ENCODE assay signal across 29 cellular contexts in the genomic region with DNA sequence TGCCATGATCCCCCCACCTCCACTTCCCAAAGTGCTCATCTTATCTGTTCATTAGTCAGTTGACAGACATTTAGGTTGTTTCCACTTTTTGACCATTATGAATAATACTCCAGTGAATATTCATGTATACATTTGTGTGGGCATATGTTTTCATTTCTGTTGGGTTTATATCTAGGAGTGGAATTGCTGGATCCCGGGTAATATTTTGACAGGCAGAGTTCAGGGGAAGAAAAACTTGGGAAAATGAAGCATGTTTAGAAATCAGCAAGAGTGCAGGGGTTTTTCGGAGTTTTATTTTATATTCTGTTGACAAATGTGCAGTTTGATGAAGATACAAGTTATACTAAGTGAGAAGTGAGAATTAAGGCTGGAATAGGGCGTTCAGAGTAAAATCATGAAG. TPM values are rescaled to one million over a fixed set of nuclear protein-coding genes. Genes with fewer than 3 reads are reported as not detected.
DNase-seq lines count a peak whose midpoint lies in the region; ATAC-seq and TF ChIP-seq lines count a peak whose summit lies in the region.
"Had no signal": no experiment of that assay in that cellular context is flagged by ENCODE, and none has a peak within 500 bp of the region (broad histone marks: within the 10 kb centered on the region; RNA-seq: fewer than 3 reads in every experiment).

No MANE protein-coding gene starts in this region.

- POLR2A ChIA-PET in RWPE1 (lab: Yijun Ruan, JAX; ENCODE audit: low non-redundant PET): interaction anchor here (1.5 kb wide), 1 partner anchor 29 kb away, joined by 5 read pairs; no protein-coding TSS in a partner anchor

- peaks cover 24% of the 10 kb centered on the region for H3K4me1 Mint-ChIP-seq in activated naive CD4-positive, alpha-beta T cell treated with anti-CD3 and anti-CD28 coated beads, Interleukin-2, amount 50 U/mL, for 24 hours
- H3K4me1 Mint-ChIP-seq in activated naive CD4-positive, alpha-beta T cell treated with anti-CD3 and anti-CD28 coated beads for 36 hours (ENCODE audit: low read depth): peaks cover 26% of the 10 kb centered on the region
- peaks cover 22% of the 10 kb centered on the region for H3K4me1 Mint-ChIP-seq in central memory CD8-positive, alpha-beta T cell
- peaks cover 49% of the 10 kb centered on the region for H3K4me1 Mint-ChIP-seq in stimulated activated memory B cell treated with anti-CD40 and anti-IgM and Interleukin-4, amounts not matched to agents 10 μg/mL and 1 μg/mL and 100 μg/mL, for 72 hours

- no peak overlapping the region for H3K4me3 ChIP-seq in heart left ventricle
- H3K4me3 ChIP-seq: esophagus squamous epithelium, right lobe of liver, SK-N-MC, upper lobe of left lung had no signal

- peaks cover 0 to 37% (median 11%) of the 10 kb centered on the region in 12 donors for H3K4me1 ChIP-seq in heart left ventricle

- ATAC-seq in central memory CD8-positive, alpha-beta T cell (replicated peaks; ENCODE audit: extremely low read depth, poor library complexity, severe bottlenecking): no peak
- no peak for ATAC-seq in stimulated activated memory B cell treated with anti-CD40 and anti-IgM and Interleukin-4, amounts not matched to agents 10 μg/mL and 1 μg/mL and 100 μg/mL, for 72 hours
- no peak for ATAC-seq in heart left ventricle
- ATAC-seq: HepG2; left lobe of liver; naive thymus-derived CD4-positive, alpha-beta T cell; right lobe of liver had no signal

- WGBS in heart left ventricle, 4 donors: 76 to 93% (median 78%) methylated on average over 3 of the region's 3 CpGs

- intact Hi-C loops in activated naive CD4-positive, alpha-beta T cell treated with anti-CD3 and anti-CD28 coated beads for 36 hours (cut with micrococcal nuclease): no loop called here
- intact Hi-C loops in heart left ventricle (cut with DNase I): loop anchor here in 1 of 10 donors (5.0 kb wide), 1 partner anchor 543 kb away; no protein-coding TSS in a partner anchor

- H3K27me3 Mint-ChIP-seq in activated naive CD4-positive, alpha-beta T cell treated with anti-CD3 and anti-CD28 coated beads, Interleukin-2, amount 50 U/mL, for 24 hours: no peaks in the 10 kb centered on the region
- no peaks in the 10 kb centered on the region for H3K27me3 Mint-ChIP-seq in activated naive CD4-positive, alpha-beta T cell treated with anti-CD3 and anti-CD28 coated beads for 36 hours (ENCODE audit: low read depth)
- no peaks in the 10 kb centered on the region for H3K27me3 Mint-ChIP-seq in central memory CD8-positive, alpha-beta T cell
- H3K27me3 Mint-ChIP-seq in stimulated activated memory B cell treated with anti-CD40 and anti-IgM and Interleukin-4, amounts not matched to agents 10 μg/mL and 1 μg/mL and 100 μg/mL, for 72 hours: no peaks in the 10 kb centered on the region

- H3K9me3 Mint-ChIP-seq in activated naive CD4-positive, alpha-beta T cell treated with anti-CD3 and anti-CD28 coated beads, Interleukin-2, amount 50 U/mL, for 24 hours: no peaks in the 10 kb centered on the region
- H3K9me3 Mint-ChIP-seq in activated naive CD4-positive, alpha-beta T cell treated with anti-CD3 and anti-CD28 coated beads for 36 hours: no peaks in the 10 kb centered on the region
- no peaks in the 10 kb centered on the region for H3K9me3 Mint-ChIP-seq in central memory CD8-positive, alpha-beta T cell
- no peaks in the 10 kb centered on the region for H3K9me3 Mint-ChIP-seq in stimulated activated memory B cell treated with anti-CD40 and anti-IgM and Interleukin-4, amounts not matched to agents 10 μg/mL and 1 μg/mL and 100 μg/mL, for 72 hours
- H3K9me3 Mint-ChIP-seq: endodermal cell; naive thymus-derived CD4-positive, alpha-beta T cell had no signal

- H3K9me3 ChIP-seq in heart left ventricle: no peaks in the 10 kb centered on the region
- H3K9me3 ChIP-seq: esophagus squamous epithelium, right lobe of liver, upper lobe of left lung had no signal

- H3K27me3 ChIP-seq in heart left ventricle: peaks cover 0 to 33% (median 0%) of the 10 kb centered on the region in 9 donors
- H3K27me3 ChIP-seq: right lobe of liver, upper lobe of left lung had no signal

- H3K27ac ChIP-seq in RWPE1 (peak overlapping the region; percentile 46; the same call in 1 of the 2 replicates), heart left ventricle (no peak overlapping the region)
- H3K27ac ChIP-seq: esophagus squamous epithelium, parathyroid adenoma, right lobe of liver, SK-N-MC, upper lobe of left lung had no signal

- H3K27ac Mint-ChIP-seq in activated naive CD4-positive, alpha-beta T cell treated with anti-CD3 and anti-CD28 coated beads, Interleukin-2, amount 50 U/mL, for 24 hours: no peak overlapping the region
- no peak overlapping the region for H3K27ac Mint-ChIP-seq in activated naive CD4-positive, alpha-beta T cell treated with anti-CD3 and anti-CD28 coated beads for 36 hours
- H3K27ac Mint-ChIP-seq in central memory CD8-positive, alpha-beta T cell (ENCODE audit: low read depth): peak overlapping the region; percentile 9
- H3K27ac Mint-ChIP-seq in stimulated activated memory B cell treated with anti-CD40 and anti-IgM and Interleukin-4, amounts not matched to agents 10 μg/mL and 1 μg/mL and 100 μg/mL, for 72 hours: peak overlapping the region; percentile 17
- H3K27ac Mint-ChIP-seq: endodermal cell had no signal

- CTCF ChIA-PET in activated naive CD4-positive, alpha-beta T cell treated with anti-CD3 and anti-CD28 coated beads for 36 hours (lab: Charles Lee): interaction anchor here (0.6 to 12.6 kb wide), 9 partner anchors 9 to 299 kb away, joined by 3 to 276 read pairs (median 6); a partner anchor contains a TSS
- CTCF ChIA-PET in RWPE1 (lab: Yijun Ruan, JAX): interaction anchor here (1.2 to 2.3 kb wide), 3 partner anchors 138 to 174 kb away, joined by 3 to 5 read pairs (median 4); no protein-coding TSS in a partner anchor

- no peak for TF ChIP-seq POLR2A in heart left ventricle (IDR thresholded peaks at IDR 0.05)

- no peak for DNase-seq in activated naive CD4-positive, alpha-beta T cell treated with anti-CD3 and anti-CD28 coated beads for 36 hours
- no peak for DNase-seq in RWPE1 (ENCODE audit: low spot score)
- no peak for DNase-seq in central memory CD8-positive, alpha-beta T cell (ENCODE audit: low spot score in 2 of 2)
- no peak for DNase-seq in superior temporal gyrus (ENCODE audit: extremely low spot score)
- DNase-seq in heart left ventricle: no peak
- DNase-seq in AG20443 (ENCODE audit: low spot score): no peak
- DNase-seq: activated effector memory CD4-positive, alpha-beta T cell treated with Interleukin-2 at 50 U/mL for 16 hours; amygdala; cortex of kidney; endodermal cell; esophagus squamous epithelium; GDM1; hippocampal formation; mesendoderm; naive thymus-derived CD4-positive, alpha-beta T cell; NCI-H1092; NCI-H187 treated with DMSO at 0.1 percent for 48 hours; NCI-H526 treated with DMSO at 0.1 percent for 48 hours; right lobe of liver; T-helper 9 cell; upper lobe of left lung had no signal

- TF ChIP-seq CTCF in RWPE1 (conservative IDR thresholded peaks at IDR 0.05; ENCODE audit: low read depth) (no peak), heart left ventricle (IDR thresholded peaks at IDR 0.05) (no peak)

- H3K36me3 ChIP-seq in heart left ventricle: no peaks in the 10 kb centered on the region
- H3K36me3 ChIP-seq: right lobe of liver had no signal

- no peaks in the 10 kb centered on the region for H3K36me3 Mint-ChIP-seq in activated naive CD4-positive, alpha-beta T cell treated with anti-CD3 and anti-CD28 coated beads, Interleukin-2, amount 50 U/mL, for 24 hours
- H3K36me3 Mint-ChIP-seq in activated naive CD4-positive, alpha-beta T cell treated with anti-CD3 and anti-CD28 coated beads for 36 hours (ENCODE audit: low read depth): peaks cover 21% of the 10 kb centered on the region
- peaks cover 3% of the 10 kb centered on the region for H3K36me3 Mint-ChIP-seq in central memory CD8-positive, alpha-beta T cell (ENCODE audit: insufficient read depth)
- peaks cover 18% of the 10 kb centered on the region for H3K36me3 Mint-ChIP-seq in stimulated activated memory B cell treated with anti-CD40 and anti-IgM and Interleukin-4, amounts not matched to agents 10 μg/mL and 1 μg/mL and 100 μg/mL, for 72 hours

- H3K4me3 Mint-ChIP-seq in activated naive CD4-positive, alpha-beta T cell treated with anti-CD3 and anti-CD28 coated beads, Interleukin-2, amount 50 U/mL, for 24 hours: peak overlapping the region; percentile 6
- no peak overlapping the region for H3K4me3 Mint-ChIP-seq in activated naive CD4-positive, alpha-beta T cell treated with anti-CD3 and anti-CD28 coated beads for 36 hours
- no peak overlapping the region for H3K4me3 Mint-ChIP-seq in central memory CD8-positive, alpha-beta T cell
- no peak overlapping the region for H3K4me3 Mint-ChIP-seq in stimulated activated memory B cell treated with anti-CD40 and anti-IgM and Interleukin-4, amounts not matched to agents 10 μg/mL and 1 μg/mL and 100 μg/mL, for 72 hours

RNA-seq across cellular contexts. Expression of a gene that starts 2.6 kb away (rescaled TPM):
- 100 to 1,000 TPM; 161 to 169 TPM for total RNA-seq in activated naive CD4-positive, alpha-beta T cell treated with anti-CD3 and anti-CD28 coated beads for 36 hours
- total RNA-seq in heart left ventricle: 100 to 1,000 TPM in 1 of 9 donors, 10 to 100 TPM in 2, 1 to 10 TPM in 6; 2.3 to 216 (median 4.9) TPM
- 10 to 100 TPM; 16.8 to 66.9 TPM for polyA plus RNA-seq in heart left ventricle

RNA-seq across cellular contexts. Expression of a gene that starts 14.4 kb away (rescaled TPM):
- total RNA-seq in activated naive CD4-positive, alpha-beta T cell treated with anti-CD3 and anti-CD28 coated beads for 36 hours: not detected
- total RNA-seq in heart left ventricle: not detected
- polyA plus RNA-seq in heart left ventricle: not detected
- total RNA-seq: bronchial epithelial cell, endodermal cell, esophagus squamous epithelium, frontal cortex had no signal

RNA-seq across cellular contexts. Expression of a gene that starts 57.9 kb away (rescaled TPM):
- total RNA-seq in activated naive CD4-positive, alpha-beta T cell treated with anti-CD3 and anti-CD28 coated beads for 36 hours: 10 to 100 TPM; 68.5 to 69.1 TPM
- 10 to 100 TPM; 14.6 to 32.0 (median 20.8) TPM for total RNA-seq in heart left ventricle
- polyA plus RNA-seq in heart left ventricle: 10 to 100 TPM; 23.0 to 43.8 TPM

Comparison
In these comparisons a context has a peak if more than half of its experiments do, and no peak if none do; other contexts are left out.
1. H3K27ac Mint-ChIP-seq: peak in central memory CD8-positive, alpha-beta T cell (single experiment) and stimulated activated memory B cell treated with anti-CD40 and anti-IgM and Interleukin-4, amounts not matched to agents 10 μg/mL and 1 μg/mL and 100 μg/mL, for 72 hours (single experiment); none in activated naive CD4-positive, alpha-beta T cell treated with anti-CD3 and anti-CD28 coated beads, Interleukin-2, amount 50 U/mL, for 24 hours (single experiment) and activated naive CD4-positive, alpha-beta T cell treated with anti-CD3 and anti-CD28 coated beads for 36 hours (single experiment).